ENCODE assay signal across 8 cellular contexts in genomic region chr2:10120938-10121574, GRCh38. TPM values are rescaled to one million over a fixed set of nuclear protein-coding genes. Genes with fewer than 3 reads are reported as not detected.
A peak's percentile ranks its signal among the peaks of the same experiment; 100 is the strongest.
DNase-seq lines count a peak whose midpoint lies in the region; ATAC-seq and TF ChIP-seq lines count a peak whose summit lies in the region.

No MANE protein-coding gene starts in this region.

- no peaks in the 10 kb centered on the region for H3K27me3 ChIP-seq in DND-41 (ENCODE audit: insufficient read depth, low read length, poor library complexity)
- no peaks in the 10 kb centered on the region for H3K27me3 ChIP-seq in IMR-90 (ENCODE audit: control insufficient read depth, insufficient read depth, low read length)
- H3K27me3 ChIP-seq in subcutaneous abdominal adipose tissue (ENCODE audit: control insufficient read depth in 5 of 5, insufficient read depth in 4 of 5, low read length in 5 of 5), result peaks cover 10 to 16% (median 13%) of the 10 kb centered on the region in 5 donors

- H3K56ac ChIP-seq in IMR-90 (ENCODE audit: extremely low read depth, insufficient read depth, low read length), result peak overlapping the region; percentile 84

- H4K91ac ChIP-seq in IMR-90 (ENCODE audit: insufficient read depth, low read depth, low read length), result peak overlapping the region; percentile 88

- no peaks in the 10 kb centered on the region for H3K27me3 Mint-ChIP-seq in activated CD4-positive, alpha-beta memory T cell treated with anti-CD3 and anti-CD28 coated beads, Interleukin-2, amount 10 ng/mL, durations not matched to agents 7 days and 5 days

- peak overlapping the region; percentile 53 to 96 for H3K4me3 ChIP-seq in DND-41 (ENCODE audit: low read depth in 1 of 2, low read length in 2 of 2)
- H3K4me3 ChIP-seq in IMR-90 (ENCODE audit: insufficient read depth, low read depth, low read length), result peak overlapping the region; percentile 74
- peak overlapping the region; percentile 89 for H3K4me3 ChIP-seq in iPS-18c (ENCODE audit: insufficient read depth, low read depth, low read length)
- H3K4me3 ChIP-seq in subcutaneous abdominal adipose tissue (ENCODE audit: low read depth in 1 of 5, low read length in 5 of 5), result peak overlapping the region; percentile 72 to 83 (median 79)

- H3K4me1 ChIP-seq in DND-41 (ENCODE audit: insufficient read depth, low read length) (peaks cover 42% of the 10 kb centered on the region), IMR-90 (ENCODE audit: control insufficient read depth, insufficient read depth, low read length) (peaks cover 9% of the 10 kb centered on the region), subcutaneous abdominal adipose tissue (ENCODE audit: control insufficient read depth in 5 of 5, insufficient read depth in 5 of 5, low read length in 5 of 5) (peaks cover 0 to 37% (median 34%) of the 10 kb centered on the region in 5 donors)

- peak overlapping the region; percentile 11 for H2BK120ac ChIP-seq in IMR-90 (ENCODE audit: low read depth, low read length)

- H3K4ac ChIP-seq in IMR-90 (ENCODE audit: low read depth, low read length), result peak overlapping the region; percentile 62

- H3K4me2 ChIP-seq in DND-41 (ENCODE audit: insufficient read depth, low read length), result peak overlapping the region; percentile 69
- peak overlapping the region; percentile 92 for H3K4me2 ChIP-seq in IMR-90 (ENCODE audit: low read depth, low read length)

- H2AK9ac ChIP-seq in IMR-90 (replicated peaks; ENCODE audit: low read depth, low read length, poor library complexity), result peak overlapping the region; percentile 6

- H4K8ac ChIP-seq in IMR-90 (ENCODE audit: low read depth in 2 of 2, low read length in 2 of 2), result peak overlapping the region; percentile 37 to 65

- peaks cover 10% of the 10 kb centered on the region; the same call in 1 of the 2 replicates for H3K9me1 ChIP-seq in IMR-90 (ENCODE audit: insufficient read depth, low read length)

- H4K20me1 ChIP-seq in DND-41 (ENCODE audit: insufficient read depth, low read length), result peaks cover 30% of the 10 kb centered on the region
- peaks cover 18% of the 10 kb centered on the region for H4K20me1 ChIP-seq in IMR-90 (ENCODE audit: insufficient read depth, low read length)

- POLR2A ChIA-PET in IMR-90 (lab: Charles Lee; ENCODE audit: unreplicated experiment), result interaction anchor here (0.6 kb wide), 1 partner anchor 39 kb away, joined by 11 read pairs; no protein-coding TSS in a partner anchor
- POLR2A ChIA-PET in activated CD4-positive, alpha-beta memory T cell treated with anti-CD3 and anti-CD28 coated beads, Interleukin-2, amount 10 ng/mL, durations not matched to agents 7 days and 5 days (lab: Charles Lee), result interaction anchor here (0.7 to 5.9 kb wide), 23 partner anchors 9 to 568 kb away, joined by 3 to 53 read pairs (median 4); partner anchors contain the start of genes ADAM17, KLF11, ODC1 and TAF1B

- peak overlapping the region; percentile 11 for H3K14ac ChIP-seq in IMR-90 (replicated peaks; ENCODE audit: low read depth, low read length)

- no CpG with 5 or more reads among the region's 9 CpGs for WGBS in IMR-90 (ENCODE audit: extremely low coverage in 2 of 2, insufficient read length in 1 of 2), 2 experiments

- 0 out of 3 replicates have a peak overlapping the region, but pooled peaks have one; percentile 0 for H2BK15ac ChIP-seq in IMR-90 (ENCODE audit: low read depth, low read length)

- CTCF ChIA-PET in IMR-90 (lab: Yijun Ruan, JAX), result no interaction called here
- CTCF ChIA-PET in activated CD4-positive, alpha-beta memory T cell treated with anti-CD3 and anti-CD28 coated beads, Interleukin-2, amount 10 ng/mL, durations not matched to agents 7 days and 5 days (lab: Charles Lee), result interaction anchor here (1.3 to 5.4 kb wide), 3 partner anchors 49 to 314 kb away, joined by 6 to 23 read pairs (median 7); no protein-coding TSS in a partner anchor

- intact Hi-C loops in IMR-90 (cut with micrococcal nuclease), result loop anchor here (1.0 to 2.0 kb wide), 2 partner anchors 49 to 538 kb away; no protein-coding TSS in a partner anchor

- peak overlapping the region; percentile 58 for H2AK5ac ChIP-seq in IMR-90 (ENCODE audit: low read depth, low read length)

- no peaks in the 10 kb centered on the region for H3K9me3 Mint-ChIP-seq in activated CD4-positive, alpha-beta memory T cell treated with anti-CD3 and anti-CD28 coated beads, Interleukin-2, amount 10 ng/mL, durations not matched to agents 7 days and 5 days

- H3K9ac ChIP-seq in DND-41 (ENCODE audit: low read depth, low read length), result peak overlapping the region; percentile 100
- peak overlapping the region; percentile 65 for H3K9ac ChIP-seq in IMR-90 (ENCODE audit: low read depth, low read length)
- peak overlapping the region in 3 of 5 donors; percentile 58 to 71 (median 58) for H3K9ac ChIP-seq in subcutaneous abdominal adipose tissue (ENCODE audit: low read length in 5 of 5)

- TF ChIP-seq POLR2A in IMR-90 (IDR thresholded peaks at IDR 0.05; ENCODE audit: low read depth, low read length), result no peak

- H3K4me3 Mint-ChIP-seq in activated CD4-positive, alpha-beta memory T cell treated with anti-CD3 and anti-CD28 coated beads, Interleukin-2, amount 10 ng/mL, durations not matched to agents 7 days and 5 days, result peak overlapping the region; percentile 95

- H3K79me2 ChIP-seq in DND-41 (ENCODE audit: insufficient read depth, low read length), result peaks cover 69% of the 10 kb centered on the region

- peak overlapping the region; percentile 98 for H3K27ac Mint-ChIP-seq in activated CD4-positive, alpha-beta memory T cell treated with anti-CD3 and anti-CD28 coated beads, Interleukin-2, amount 10 ng/mL, durations not matched to agents 7 days and 5 days

- peak overlapping the region; percentile 73 for H2BK5ac ChIP-seq in IMR-90 (ENCODE audit: low read depth, low read length, poor library complexity, severe bottlenecking)

- H2AFZ ChIP-seq in DND-41 (ENCODE audit: low read depth, low read length) (peak overlapping the region; percentile 68; the same call in 1 of the 2 replicates), IMR-90 (replicated peaks; ENCODE audit: low read length, poor library complexity) (peak overlapping the region; percentile 98)

- peaks cover 51% of the 10 kb centered on the region for H3K36me3 Mint-ChIP-seq in activated CD4-positive, alpha-beta memory T cell treated with anti-CD3 and anti-CD28 coated beads, Interleukin-2, amount 10 ng/mL, durations not matched to agents 7 days and 5 days (ENCODE audit: low read depth)

- peak overlapping the region; percentile 8; the same call in 1 of the 2 replicates for H4K5ac ChIP-seq in IMR-90 (ENCODE audit: low read depth, low read length)

- peak overlapping the region; percentile 5; the same call in 1 of the 2 replicates for H3K18ac ChIP-seq in IMR-90 (ENCODE audit: low read depth, low read length)

- peaks cover 7 to 47% of the 10 kb centered on the region in 2 experiments; a peak in 3 of 4 replicates for H3K79me1 ChIP-seq in IMR-90 (ENCODE audit: low read depth in 1 of 2, low read length in 2 of 2)

- in situ Hi-C loops in IMR-90 (cut with MboI; ENCODE audit: low sequenced_read_pairs), result no loop called here

- peaks cover 57% of the 10 kb centered on the region for H3K4me1 Mint-ChIP-seq in activated CD4-positive, alpha-beta memory T cell treated with anti-CD3 and anti-CD28 coated beads, Interleukin-2, amount 10 ng/mL, durations not matched to agents 7 days and 5 days

- no TSS peak for BruUV-seq in IMR-90 (replicated peaks; lab: Mats Ljungman, UMichigan)

- H3K36me3 ChIP-seq in DND-41 (ENCODE audit: insufficient read depth, low read length) (peaks cover 40% of the 10 kb centered on the region), IMR-90 (ENCODE audit: control insufficient read depth, insufficient read depth, low read length) (no peaks in the 10 kb centered on the region; the same call in 1 of the 2 replicates), subcutaneous abdominal adipose tissue (ENCODE audit: control insufficient read depth in 5 of 5, insufficient read depth in 5 of 5, low read length in 5 of 5) (no peaks in the 10 kb centered on the region)

- TF ChIP-seq CTCF in DND-41 (IDR thresholded peaks at IDR 0.05; ENCODE audit: borderline replicate concordance, extremely low read depth, low read length, poor library complexity, severe bottlenecking), result no peak
- TF ChIP-seq CTCF in IMR-90 (conservative IDR thresholded peaks at IDR 0.05; ENCODE audit: low read depth, low read length), result no peak

- no peak for TF ChIP-seq RAD21 in IMR-90 (IDR thresholded peaks at IDR 0.05; ENCODE audit: low read length)

- ATAC-seq in DND-41 (ENCODE audit: insufficient read depth, low read depth) (no peak), IMR-90 (ENCODE audit: low read depth) (no peak)

- DNase-seq in DND-41 (peak; percentile 47), IMR-90 (peak; percentile 21), NCI-H128 (lab: John Stamatoyannopoulos, UW; ENCODE audit: unreplicated experiment) (no peak), NK-92 (lab: John Stamatoyannopoulos, UW; ENCODE audit: unreplicated experiment) (no peak), SIG-M5 treated with dmso at 0.1 percent for 504 hours (lab: John Stamatoyannopoulos, UW; ENCODE audit: unreplicated experiment) (no peak)
- no peak for DNase-seq in activated CD4-positive, alpha-beta memory T cell treated with anti-CD3 and anti-CD28 coated beads, Interleukin-2, amount 10 ng/mL, durations not matched to agents 7 days and 5 days

- H2BK20ac ChIP-seq in IMR-90 (ENCODE audit: low read depth, low read length), result no peak overlapping the region

- peak overlapping the region; percentile 86 for H3K23ac ChIP-seq in IMR-90 (ENCODE audit: low read depth, low read length)

- H3K9me3 ChIP-seq in DND-41 (ENCODE audit: insufficient read depth, low read length, severe bottlenecking) (no peaks in the 10 kb centered on the region), IMR-90 (ENCODE audit: control insufficient read depth, insufficient read depth, low read length) (no peaks in the 10 kb centered on the region), iPS-18c (ENCODE audit: control insufficient read depth, insufficient read depth, low read length) (peaks cover 3% of the 10 kb centered on the region), subcutaneous abdominal adipose tissue (ENCODE audit: control insufficient read depth in 5 of 5, low read length in 5 of 5) (no peaks in the 10 kb centered on the region)

- dilution Hi-C loops in IMR-90 (cut with HindIII; ENCODE audit: low sequenced_read_pairs, unreplicated experiment), result no loop called here

- H3K27ac ChIP-seq in DND-41 (ENCODE audit: low read length), result peak overlapping the region; percentile 100
- peak overlapping the region; percentile 62 for H3K27ac ChIP-seq in IMR-90 (ENCODE audit: insufficient read depth, low read length)
- H3K27ac ChIP-seq in subcutaneous abdominal adipose tissue (ENCODE audit: low read depth, low read length), result no peak overlapping the region

RNA-seq across cellular contexts. Expression of gene RRM2, which starts 1.5 kb away (rescaled TPM):
- 53.6 and 75.5 TPM in 2 replicates for total RNA-seq in IMR-90 (2012; rRNA removed)
- 68.5 and 112 TPM in 2 replicates for polyA plus RNA-seq in IMR-90 (2012; rRNA removed)
- 34.6 and 66.1 TPM in 2 replicates for polyA plus RNA-seq in IMR-90 (2012; cell fraction: cytosol; rRNA removed)
- polyA plus RNA-seq in IMR-90 (2012; cell fraction: nucleus; rRNA removed; ENCODE audit: low replicate concordance), result 18.3 and 62.2 TPM in 2 replicates
- 100 to 1,000 TPM; 546 to 570 TPM for total RNA-seq in activated CD4-positive, alpha-beta memory T cell treated with anti-CD3 and anti-CD28 coated beads, Interleukin-2, amount 10 ng/mL, durations not matched to agents 7 days and 5 days

RNA-seq across cellular contexts. Expression of gene CYS1, which starts 40.8 kb away (rescaled TPM):
- under 0.01 and 0.28 TPM in 2 replicates for total RNA-seq in IMR-90 (2012; rRNA removed)
- polyA plus RNA-seq in IMR-90 (2012; rRNA removed), result 0.12 and 0.17 TPM in 2 replicates
- 0.17 and 0.27 TPM in 2 replicates for polyA plus RNA-seq in IMR-90 (2012; cell fraction: cytosol; rRNA removed)
- 0.06 and 0.14 TPM in 2 replicates for polyA plus RNA-seq in IMR-90 (2012; cell fraction: nucleus; rRNA removed; ENCODE audit: low replicate concordance)
- total RNA-seq in activated CD4-positive, alpha-beta memory T cell treated with anti-CD3 and anti-CD28 coated beads, Interleukin-2, amount 10 ng/mL, durations not matched to agents 7 days and 5 days, result under 1 TPM; 0.40 to 0.71 TPM

Comparison
In these comparisons a context has a peak if more than half of its experiments do, and no peak if none do; other contexts are left out.
1. DNase-seq: peak in DND-41 (single experiment) and IMR-90 (single experiment); none in activated CD4-positive, alpha-beta memory T cell treated with anti-CD3 and anti-CD28 coated beads, Interleukin-2, amount 10 ng/mL, durations not matched to agents 7 days and 5 days (single experiment), NCI-H128 (single experiment), NK-92 (single experiment) and SIG-M5 treated with dmso at 0.1 percent for 504 hours (single experiment).
2. Peak in every context shown above with its lines, with median percentiles within 50 percentile points of each other: H3K4me3 ChIP-seq and H3K9ac ChIP-seq.